11 cellular contexts compared by ENCODE assay signal in genomic region chr11:34086554-34087278, GRCh38. TPM values are rescaled to one million over a fixed set of nuclear protein-coding genes. Genes with fewer than 3 reads are reported as not detected.
DNase-seq lines count a peak whose midpoint lies in the region; ATAC-seq and TF ChIP-seq lines count a peak whose summit lies in the region.
"Had no signal": no experiment of that assay in that cellular context is flagged by ENCODE, and none has a peak within 500 bp of the region (broad histone marks: within the 10 kb centered on the region; RNA-seq: fewer than 3 reads in every experiment).

No MANE protein-coding gene starts in this region.

- peaks cover 99% of the 10 kb centered on the region for H3K36me3 ChIP-seq in SK-N-MC (ENCODE audit: insufficient read depth, low read length)
- peaks cover 81 to 97% of the 10 kb centered on the region in 2 donors for H3K36me3 ChIP-seq in ascending aorta
- H3K36me3 ChIP-seq in neural progenitor cell, result peaks cover 60% of the 10 kb centered on the region

- H3K4me1 ChIP-seq in ascending aorta, result no peaks in the 10 kb centered on the region
- no peaks in the 10 kb centered on the region for H3K4me1 ChIP-seq in neural progenitor cell

- no peak overlapping the region for H3K4me2 ChIP-seq in neural progenitor cell

- no peaks in the 10 kb centered on the region for H3K9me3 ChIP-seq in SK-N-MC (ENCODE audit: low read depth, low read length)
- H3K9me3 ChIP-seq in ascending aorta, result no peaks in the 10 kb centered on the region
- H3K9me3 ChIP-seq in neural progenitor cell (ENCODE audit: low read depth), result no peaks in the 10 kb centered on the region

- H3K36me3 Mint-ChIP-seq in neural progenitor cell, result peaks cover 50% of the 10 kb centered on the region

- H3K27me3 ChIP-seq in ascending aorta (no peaks in the 10 kb centered on the region), neural progenitor cell (no peaks in the 10 kb centered on the region)

- ATAC-seq in GM21825 (IDR thresholded peaks at IDR 0.05; ENCODE audit: unreplicated experiment) (peak; percentile 49), GM19455 (IDR thresholded peaks at IDR 0.05; ENCODE audit: unreplicated experiment) (no peak), GM18868 (IDR thresholded peaks at IDR 0.05; ENCODE audit: unreplicated experiment) (no peak)
- ATAC-seq: SK-N-SH treated with all-trans-retinoic acid at 6 μM for 48 hours had no signal

- H3K4me3 ChIP-seq in SK-N-MC, result no peak overlapping the region
- H3K4me3 ChIP-seq in ascending aorta, result no peak overlapping the region
- no peak overlapping the region for H3K4me3 ChIP-seq in neural progenitor cell

- H3K27ac ChIP-seq in SK-N-MC (peak overlapping the region; percentile 29; the same call in 1 of the 2 replicates), ascending aorta (no peak overlapping the region), neural progenitor cell (no peak overlapping the region)

- no peak overlapping the region for H2AFZ ChIP-seq in neural progenitor cell (replicated peaks)

- no peak overlapping the region for H3K9ac ChIP-seq in SK-N-MC (ENCODE audit: insufficient read length)
- no peak overlapping the region for H3K9ac ChIP-seq in neural progenitor cell

- DNase-seq in EH (ENCODE audit: low read depth) (peak; percentile 23), SK-N-MC (ENCODE audit: low read depth, low spot score) (no peak), iris pigment epithelial cell (ENCODE audit: low read depth) (peak; percentile 41), ascending aorta (ENCODE audit: low spot score in 2 of 2) (no peak), neural progenitor cell (ENCODE audit: low spot score) (no peak)
- DNase-seq: NCI-H2227 treated with DMSO at 0.1 percent for 48 hours, small intestine had no signal

- H4K20me1 ChIP-seq in neural progenitor cell (ENCODE audit: low read depth), result peaks cover 57% of the 10 kb centered on the region

- peaks cover 88% of the 10 kb centered on the region for H3K79me2 ChIP-seq in neural progenitor cell (ENCODE audit: low read depth)

- intact Hi-C loops in ascending aorta (cut with DNase I), result no loop called here

- no peak overlapping the region for H3K4me3 Mint-ChIP-seq in neural progenitor cell

- no peaks in the 10 kb centered on the region for H3K9me3 Mint-ChIP-seq in neural progenitor cell

- TF ChIP-seq CTCF in ascending aorta (IDR thresholded peaks at IDR 0.05) (no peak), neural progenitor cell (IDR thresholded peaks at IDR 0.05) (no peak)

- H3K27ac Mint-ChIP-seq in neural progenitor cell, result no peak overlapping the region

- no peaks in the 10 kb centered on the region for H3K4me1 Mint-ChIP-seq in neural progenitor cell

- H3K27me3 Mint-ChIP-seq in neural progenitor cell (ENCODE audit: insufficient read depth, low read depth), result peaks cover 4% of the 10 kb centered on the region

- H3F3A ChIP-seq in neural progenitor cell (ENCODE audit: low read depth), result peaks cover 36% of the 10 kb centered on the region

RNA-seq across cellular contexts. Expression of gene NAT10, which starts 18.7 kb away (rescaled TPM):
- total RNA-seq in ascending aorta, result 11.3 TPM
- 42.9 and 44.6 TPM in 2 replicates for total RNA-seq in neural progenitor cell (ENCODE audit: low replicate concordance)

RNA-seq across cellular contexts. Expression of gene CAPRIN1, which starts 35.2 kb away (rescaled TPM):
- total RNA-seq in ascending aorta (155 TPM), neural progenitor cell (ENCODE audit: low replicate concordance) (275 and 498 TPM in 2 replicates)

Comparison
In these comparisons a context has a peak if more than half of its experiments do, and no peak if none do; other contexts are left out.
1. DNase-seq: peak in EH (single experiment) and iris pigment epithelial cell (single experiment); none in SK-N-MC (single experiment), ascending aorta (0 of 2) and neural progenitor cell (single experiment).